ENCODE assay signal across 28 cellular contexts in the genomic region with DNA sequence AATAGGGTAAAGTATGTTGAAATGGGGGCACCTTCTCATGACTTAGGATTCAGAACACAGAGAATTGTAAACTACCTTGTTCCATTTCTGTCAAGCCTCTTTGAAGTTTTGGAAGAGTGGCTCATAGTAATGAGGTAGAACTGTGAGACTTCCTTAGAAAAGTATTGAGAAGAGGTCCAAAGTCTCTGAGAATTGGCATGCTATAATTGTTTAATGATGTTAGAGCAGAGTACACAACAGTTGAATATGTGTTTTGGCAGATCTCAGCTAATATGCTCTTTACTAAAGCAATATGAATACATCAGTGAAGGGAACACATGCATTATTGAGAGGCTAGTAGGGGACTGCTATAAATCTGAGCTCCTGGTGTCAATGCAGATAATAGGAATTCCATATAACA.
"Had no signal": no experiment of that assay in that cellular context is flagged by ENCODE, and none has a peak within 500 bp of the region (broad histone marks: within the 10 kb centered on the region; RNA-seq: fewer than 3 reads in every experiment).

No MANE protein-coding gene starts in this region.

- H3K4me3 ChIP-seq: colonic mucosa, coronary artery, dorsolateral prefrontal cortex, esophagus muscularis mucosa, esophagus squamous epithelium, gastrocnemius medialis, gastroesophageal sphincter, heart left ventricle, heart right ventricle had no signal

- H3K4me1 ChIP-seq: colonic mucosa, esophagus muscularis mucosa, esophagus squamous epithelium, foreskin keratinocyte, gastrocnemius medialis, gastroesophageal sphincter, heart left ventricle, heart right ventricle had no signal

- FAIRE-seq: colon, endometrium, endothelial cell of umbilical vein, frontal cortex had no signal

- H3K36me3 ChIP-seq: colonic mucosa, esophagus muscularis mucosa, esophagus squamous epithelium, gastrocnemius medialis, gastroesophageal sphincter, heart left ventricle, heart right ventricle had no signal

- H3K27me3 ChIP-seq: colonic mucosa, dorsolateral prefrontal cortex, esophagus muscularis mucosa, esophagus squamous epithelium, foreskin keratinocyte, gastrocnemius medialis, gastroesophageal sphincter, heart left ventricle, heart right ventricle had no signal

- H3K27ac ChIP-seq: colonic mucosa, coronary artery, dorsolateral prefrontal cortex, epithelial cell of prostate, esophagus muscularis mucosa, esophagus squamous epithelium, foreskin keratinocyte, gastrocnemius medialis, gastroesophageal sphincter, heart left ventricle, heart right ventricle had no signal

- ATAC-seq: effector memory CD8-positive, alpha-beta T cell; esophagus mucosa; foreskin keratinocyte; gastrocnemius medialis; gastroesophageal sphincter; heart left ventricle; heart right ventricle had no signal

- H3K9me3 ChIP-seq: colonic mucosa, esophagus muscularis mucosa, esophagus squamous epithelium, gastrocnemius medialis, gastroesophageal sphincter had no signal

- DNase-seq: colonic mucosa; cortex of kidney; dermis blood vessel endothelial cell; dorsolateral prefrontal cortex; effector CD4-positive, alpha-beta T cell; effector CD8-positive, alpha-beta T cell; effector memory CD4-positive, alpha-beta T cell; effector memory CD8-positive, alpha-beta T cell; endodermal cell; erythroblast; esophagus squamous epithelium; foreskin fibroblast; foreskin keratinocyte; foreskin melanocyte; gastrocnemius medialis; glutamatergic neuron; head of caudate nucleus; heart left ventricle; heart right ventricle had no signal
